Comparison of ENCODE assay signal across 12 cellular contexts in the genomic region with DNA sequence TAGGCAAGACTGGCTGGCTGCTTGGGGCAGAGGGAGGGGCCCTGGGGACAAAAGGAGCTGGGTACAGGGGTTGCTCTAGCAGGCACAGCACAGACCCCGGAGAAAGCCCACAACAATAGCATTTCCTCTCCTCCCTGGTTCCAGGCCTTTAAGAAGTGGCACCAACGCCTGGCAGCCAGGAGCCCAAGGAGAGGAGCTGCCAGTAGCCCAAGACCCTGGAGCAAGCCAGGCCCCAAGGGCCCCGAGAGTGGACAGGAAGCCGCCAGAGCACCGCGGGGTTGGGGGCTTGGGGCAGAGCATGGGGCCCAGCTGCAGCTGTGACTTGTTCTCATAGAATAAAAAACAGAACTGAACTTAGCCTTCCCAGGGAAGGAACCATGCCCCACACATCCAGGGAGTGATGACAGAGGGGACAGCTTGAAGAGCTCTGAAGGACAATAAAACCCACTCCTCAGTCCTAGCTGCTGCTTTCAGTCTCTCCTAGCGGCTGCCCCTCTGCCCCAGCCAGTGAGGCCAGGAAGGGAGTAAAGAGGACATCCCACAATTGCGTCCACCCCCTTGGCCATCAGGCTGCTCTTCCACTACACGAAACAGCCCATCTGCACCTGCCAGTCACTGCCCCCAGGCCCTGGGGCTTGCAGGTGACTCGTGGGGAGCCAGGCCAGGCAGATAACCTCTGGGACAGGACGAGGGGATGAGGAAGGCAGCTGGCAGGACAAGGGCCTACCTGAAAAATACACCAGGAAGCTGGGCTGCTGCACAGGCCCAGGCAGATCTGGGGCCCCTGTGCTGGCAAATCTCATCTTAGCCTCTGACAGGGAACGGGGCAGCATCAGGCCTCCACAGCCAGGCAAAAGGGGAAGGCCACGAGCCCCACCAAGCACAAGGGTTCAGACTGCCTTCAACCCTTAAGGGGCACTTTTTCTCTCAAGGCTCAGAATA. TPM values are rescaled to one million over a fixed set of nuclear protein-coding genes. Genes with fewer than 3 reads are reported as not detected.
DNase-seq lines count a peak whose midpoint lies in the region; ATAC-seq and TF ChIP-seq lines count a peak whose summit lies in the region.
"Had no signal": no experiment of that assay in that cellular context is flagged by ENCODE, and none has a peak within 500 bp of the region (broad histone marks: within the 10 kb centered on the region; RNA-seq: fewer than 3 reads in every experiment).

No MANE protein-coding gene starts in this region.

- no peaks in the 10 kb centered on the region for H3K27me3 Mint-ChIP-seq in T-helper 17 cell

- in situ Hi-C loops in KBM-7 (cut with MboI; ENCODE audit: low pct_unique_long_range_greater_than_20kb, low sequenced_read_pairs), result no loop called here

- H3K4me3 ChIP-seq in muscle layer of colon (ENCODE audit: low read depth in 1 of 2, low read length in 2 of 2) (no peak overlapping the region), thoracic aorta (no peak overlapping the region)

- H3K27ac Mint-ChIP-seq in T-helper 17 cell, result peak overlapping the region; percentile 47

- H3K36me3 Mint-ChIP-seq in T-helper 17 cell (ENCODE audit: low read depth), result peaks cover 8% of the 10 kb centered on the region

- peaks cover 2% of the 10 kb centered on the region for H3K4me1 Mint-ChIP-seq in T-helper 17 cell

- peaks cover 63% of the 10 kb centered on the region for H3K4me1 ChIP-seq in muscle layer of colon (ENCODE audit: insufficient read depth, low read length)
- peaks cover 47 to 68% of the 10 kb centered on the region in 2 donors for H3K4me1 ChIP-seq in thoracic aorta (ENCODE audit: control insufficient read depth in 1 of 2, low read depth in 2 of 2)

- H3K27me3 ChIP-seq in muscle layer of colon (ENCODE audit: control insufficient read depth in 1 of 2, insufficient read depth in 2 of 2, low read length in 2 of 2), result no peaks in the 10 kb centered on the region
- H3K27me3 ChIP-seq in thoracic aorta (replicated peaks; ENCODE audit: insufficient read depth), result no peaks in the 10 kb centered on the region

- no peak for TF ChIP-seq CTCF in thoracic aorta (IDR thresholded peaks at IDR 0.05)

- peak; percentile 18 for TF ChIP-seq POLR2A in erythroblast (IDR thresholded peaks at IDR 0.05; ENCODE audit: low read length)

- H3K27ac ChIP-seq in muscle layer of colon (ENCODE audit: low read depth, low read length), result peak overlapping the region; percentile 96
- H3K27ac ChIP-seq in thoracic aorta, result peak overlapping the region; percentile 85
- H3K27ac ChIP-seq: HL-60 had no signal

- DNase-seq in T-helper 17 cell (no peak), erythroblast (lab: John Stamatoyannopoulos, UW) (no peak), thoracic aorta (ENCODE audit: low spot score) (no peak), KBM-7 (no peak)
- DNase-seq: kidney glomerular epithelial cell, NCI-H1092 treated with DMSO at 0.1 percent for 48 hours had no signal

- no peak overlapping the region for H3K9ac ChIP-seq in muscle layer of colon (ENCODE audit: low read length)

- ATAC-seq in T-helper 17 cell (no peak), thoracic aorta (ENCODE audit: insufficient number of reproducible peaks, low FRiP score, low read depth) (no peak), HG03342 (IDR thresholded peaks at IDR 0.05; ENCODE audit: unreplicated experiment) (no peak), HG02588 (IDR thresholded peaks at IDR 0.05; ENCODE audit: unreplicated experiment) (no peak)
- no peak for ATAC-seq in activated CD4-positive, CD25-positive, alpha-beta regulatory T cell treated with anti-CD3 and anti-CD28 coated beads, Interleukin-2, amount 50 U/mL, for 24 hours
- ATAC-seq: esophagus mucosa had no signal

- H3K36me3 ChIP-seq in muscle layer of colon (ENCODE audit: insufficient read depth, low read length) (peaks cover 40% of the 10 kb centered on the region), thoracic aorta (peaks cover 12% of the 10 kb centered on the region)

- no peak overlapping the region for H3K4me3 Mint-ChIP-seq in T-helper 17 cell

- H3K9me3 ChIP-seq in T-helper 17 cell (ENCODE audit: control insufficient read depth, low read length, poor library complexity, severe bottlenecking) (no peaks in the 10 kb centered on the region), muscle layer of colon (ENCODE audit: low read length) (no peaks in the 10 kb centered on the region), thoracic aorta (no peaks in the 10 kb centered on the region)

RNA-seq across cellular contexts. Expression of gene MTHFR, which starts 16.4 kb away (rescaled TPM):
- total RNA-seq in T-helper 17 cell (10 to 100 TPM; 31.5 to 35.1 TPM), thoracic aorta (10 to 100 TPM; 30.3 to 81.4 TPM)

RNA-seq across cellular contexts. Expression of gene CLCN6, which starts 16.6 kb away (rescaled TPM):
- total RNA-seq in T-helper 17 cell (10 to 100 TPM; 11.7 to 13.8 TPM), thoracic aorta (10 to 100 TPM; 27.5 to 31.5 TPM)

RNA-seq across cellular contexts. Expression of gene C1orf167, which starts 27.4 kb away (rescaled TPM):
- under 1 TPM in 1 of 2 donors, not detected in 1; 0.13 TPM for total RNA-seq in T-helper 17 cell
- total RNA-seq in thoracic aorta, result 1 to 10 TPM in 1 of 2 donors, not detected in 1; 4.2 TPM

RNA-seq across cellular contexts. Expression of gene AGTRAP, which starts 53.5 kb away (rescaled TPM):
- total RNA-seq in T-helper 17 cell (10 to 100 TPM; 19.2 to 22.5 TPM), thoracic aorta (10 to 100 TPM; 44.1 to 44.2 TPM)

RNA-seq across cellular contexts. Expression of gene NPPA, which starts 58.2 kb away (rescaled TPM):
- total RNA-seq in T-helper 17 cell (not detected), thoracic aorta (not detected)
- total RNA-seq: esophagus mucosa had no signal
